21 cellular contexts compared by ENCODE assay signal in genomic region chr5:143541943-143542797, GRCh38.
A peak's percentile ranks its signal among the peaks of the same experiment; 100 is the strongest.
DNase-seq lines count a peak whose midpoint lies in the region; ATAC-seq and TF ChIP-seq lines count a peak whose summit lies in the region.
"Had no signal": no experiment of that assay in that cellular context is flagged by ENCODE, and none has a peak within 500 bp of the region (broad histone marks: within the 10 kb centered on the region; RNA-seq: fewer than 3 reads in every experiment).

No MANE protein-coding gene starts in this region.

- DNase-seq in NCI-H748 (lab: John Stamatoyannopoulos, UW; ENCODE audit: unreplicated experiment) (peak; percentile 35), NCI-H748 treated with DMSO at 0.1 percent for 48 hours (lab: John Stamatoyannopoulos, UW) (no peak), RWPE2 (ENCODE audit: low spot score) (no peak), foreskin keratinocyte (peak; percentile 44 to 75), gastrocnemius medialis (no peak), germinal center (ENCODE audit: low spot score) (no peak), GDM1 (lab: John Stamatoyannopoulos, UW) (no peak)
- DNase-seq: activated CD4-positive, alpha-beta T cell treated with anti-CD3 and anti-CD28 coated beads, Interleukin-2, amount 10 ng/mL, durations not matched to agents 7 days and 5 days; activated naive CD4-positive, alpha-beta T cell treated with anti-CD3 and anti-CD28 coated beads for 36 hours; activated T-cell treated with anti-CD3 and anti-CD28 coated beads, Interleukin-2, amount 50 U/mL, for 72 hours; BE2C; cortex of kidney; DMS53; NCI-H1105 treated with DMSO at 0.1 percent for 48 hours; NCI-H526; retina; stimulated activated CD4-positive, alpha-beta T cell treated with anti-CD3 and anti-CD28 coated beads, Interleukin-4, amount 100 ng/mL, for 24 hours; stimulated activated naive CD4-positive, alpha-beta T cell had no signal

- in situ Hi-C loops in gastrocnemius medialis (cut with MboI; ENCODE audit: low sequenced_read_pairs in 4 of 4), result no loop called here

- H3K4me3 ChIP-seq in RWPE2 (ENCODE audit: severe bottlenecking) (no peak overlapping the region), gastrocnemius medialis (no peak overlapping the region)
- H3K4me3 ChIP-seq: vagina had no signal

- no peaks in the 10 kb centered on the region for H3K27me3 ChIP-seq in RWPE2 (ENCODE audit: insufficient read depth, poor library complexity, severe bottlenecking)
- H3K27me3 ChIP-seq in foreskin keratinocyte, result no peaks in the 10 kb centered on the region
- no peaks in the 10 kb centered on the region for H3K27me3 ChIP-seq in gastrocnemius medialis
- H3K27me3 ChIP-seq: BE2C, vagina had no signal

- intact Hi-C loops in gastrocnemius medialis (cut with DNase I; ENCODE audit: low total_unique reads), result no loop called here

- peaks cover 24% of the 10 kb centered on the region for H3K4me1 ChIP-seq in RWPE2 (ENCODE audit: insufficient read depth, poor library complexity, severe bottlenecking)
- peaks cover 20% of the 10 kb centered on the region for H3K4me1 ChIP-seq in foreskin keratinocyte
- peaks cover 18 to 20% of the 10 kb centered on the region in 2 donors for H3K4me1 ChIP-seq in gastrocnemius medialis
- H3K4me1 ChIP-seq: BE2C, vagina had no signal

- TF ChIP-seq POLR2A in gastrocnemius medialis (IDR thresholded peaks at IDR 0.05), result no peak

- peak; percentile 83 for ATAC-seq in RWPE2 (ENCODE audit: low read depth)
- ATAC-seq in foreskin keratinocyte, result peak; percentile 77
- ATAC-seq in gastrocnemius medialis, result peak; percentile 64 to 74
- no peak for ATAC-seq in HG02610 (IDR thresholded peaks at IDR 0.05; ENCODE audit: unreplicated experiment)
- ATAC-seq: activated T-cell treated with anti-CD3 and anti-CD28 coated beads, Interleukin-2, amount 50 U/mL, for 72 hours; naive thymus-derived CD4-positive, alpha-beta T cell had no signal

- peaks cover 5% of the 10 kb centered on the region for H3K9me3 ChIP-seq in RWPE2 (ENCODE audit: severe bottlenecking)
- no peaks in the 10 kb centered on the region for H3K9me3 ChIP-seq in gastrocnemius medialis
- H3K9me3 ChIP-seq: BE2C, vagina had no signal

- TF ChIP-seq CTCF in RWPE2 (IDR thresholded peaks at IDR 0.05; ENCODE audit: poor library complexity, severe bottlenecking), result no peak
- TF ChIP-seq CTCF in foreskin keratinocyte (conservative IDR thresholded peaks at IDR 0.05), result no peak
- TF ChIP-seq CTCF in gastrocnemius medialis (IDR thresholded peaks at IDR 0.05 in 4 of 5, conservative IDR thresholded peaks at IDR 0.05 in 1 of 5), result no peak

- H3K36me3 ChIP-seq in RWPE2 (ENCODE audit: low read depth), result no peaks in the 10 kb centered on the region
- no peaks in the 10 kb centered on the region for H3K36me3 ChIP-seq in gastrocnemius medialis
- H3K36me3 ChIP-seq: BE2C, vagina had no signal

- peak overlapping the region; percentile 36 for H3K27ac ChIP-seq in RWPE2 (ENCODE audit: poor library complexity, severe bottlenecking)
- peak overlapping the region; percentile 22 for H3K27ac ChIP-seq in foreskin keratinocyte
- H3K27ac ChIP-seq in gastrocnemius medialis, result no peak overlapping the region
- H3K27ac ChIP-seq: vagina had no signal

Comparison
In these comparisons a context has a peak if more than half of its experiments do, and no peak if none do; other contexts are left out.
1. DNase-seq: peak in NCI-H748 (single experiment) and foreskin keratinocyte (2 of 2); none in NCI-H748 treated with DMSO at 0.1 percent for 48 hours (single experiment), RWPE2 (single experiment), gastrocnemius medialis (0 of 2), germinal center (single experiment) and GDM1 (single experiment).
2. H3K27ac ChIP-seq: peak in RWPE2 (single experiment) and foreskin keratinocyte (single experiment); none in gastrocnemius medialis (0 of 4).